ENCODE assay signal across 10 cellular contexts in the genomic region with DNA sequence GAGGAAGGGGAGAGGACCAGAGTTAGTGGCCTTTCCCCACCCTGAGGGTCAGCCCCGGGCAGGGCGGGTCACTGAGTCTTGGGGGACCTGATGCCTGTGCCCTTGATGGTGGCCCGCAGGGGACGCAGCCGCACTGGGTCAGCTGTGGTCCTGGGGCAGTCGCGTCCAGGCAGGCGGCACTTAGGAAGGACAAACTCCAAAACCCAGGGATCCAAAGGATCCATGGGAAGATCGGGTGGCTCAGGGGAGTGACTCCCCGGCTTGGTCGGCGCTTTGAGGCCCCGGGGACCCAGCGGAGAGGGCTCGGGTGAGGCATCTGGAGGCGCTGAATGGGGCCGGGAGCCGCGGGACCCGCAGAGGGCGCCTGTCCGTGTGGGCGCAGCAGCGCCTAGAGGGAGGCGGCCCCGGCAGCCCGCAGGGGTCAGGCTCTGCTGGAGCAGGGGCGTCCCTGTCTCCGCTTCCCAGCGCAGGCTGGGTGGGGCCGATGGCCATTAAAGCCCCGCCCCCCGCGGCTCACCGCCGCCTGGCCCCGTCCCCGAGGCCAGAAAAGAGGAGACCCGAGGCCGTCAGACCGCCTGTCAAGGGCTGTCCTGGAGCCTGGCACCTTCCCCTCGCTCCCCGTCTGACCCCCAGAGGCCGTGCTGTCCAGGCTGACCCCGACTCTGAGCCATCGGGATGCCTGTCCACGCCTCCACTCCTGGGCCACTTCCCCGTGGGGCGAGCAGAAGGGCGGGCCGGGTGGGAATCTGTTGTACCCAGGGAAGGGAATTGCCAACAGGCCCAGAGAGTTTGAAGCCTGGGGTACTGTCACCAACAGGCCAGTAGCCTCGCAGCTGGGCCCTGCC. TPM values are rescaled to one million over a fixed set of nuclear protein-coding genes. Genes with fewer than 3 reads are reported as not detected.
A peak's percentile ranks its signal among the peaks of the same experiment; 100 is the strongest.
DNase-seq lines count a peak whose midpoint lies in the region; ATAC-seq and TF ChIP-seq lines count a peak whose summit lies in the region.
"Had no signal": no experiment of that assay in that cellular context is flagged by ENCODE, and none has a peak within 500 bp of the region (broad histone marks: within the 10 kb centered on the region; RNA-seq: fewer than 3 reads in every experiment).

No MANE protein-coding gene starts in this region.

- no peaks in the 10 kb centered on the region for H4K20me1 ChIP-seq in fibroblast of lung (ENCODE audit: control insufficient read depth, extremely low read depth, insufficient read depth, low read length)

- H3K4me1 ChIP-seq in fibroblast of lung (ENCODE audit: control insufficient read depth, extremely low read depth, insufficient read depth, low read length): peaks cover 5% of the 10 kb centered on the region

- peak overlapping the region; percentile 17 for H3K4me3 Mint-ChIP-seq in activated CD4-positive, alpha-beta T cell treated with anti-CD3 and anti-CD28 coated beads, Interleukin-2, amount 10 ng/mL, durations not matched to agents 24 days and 14 days
- peak overlapping the region; percentile 58 for H3K4me3 Mint-ChIP-seq in nephron progenitor cell

- no peak overlapping the region for H3K4me3 ChIP-seq in fibroblast of lung (replicated peaks in 1 of 4; ENCODE audit: control extremely low read depth in 1 of 4, insufficient read depth in 1 of 4, low read depth in 3 of 4, low read length in 4 of 4)

- no peak overlapping the region for H3K4me2 ChIP-seq in fibroblast of lung (ENCODE audit: extremely low read depth, insufficient read depth, low read length)

- TF ChIP-seq CTCF in fibroblast of lung (conservative IDR thresholded peaks at IDR 0.05 in 1 of 2, IDR thresholded peaks at IDR 0.05 in 1 of 2; ENCODE audit: low read depth in 1 of 2, low read length in 2 of 2) (peak; percentile 28 to 40), nephron progenitor cell (IDR thresholded peaks at IDR 0.05) (peak; percentile 34)

- no peaks in the 10 kb centered on the region for H3K79me2 ChIP-seq in fibroblast of lung (ENCODE audit: control insufficient read depth, insufficient read depth, low read length)

- H3K9me3 ChIP-seq in fibroblast of lung (ENCODE audit: control insufficient read depth, insufficient read depth, low read depth, low read length): no peaks in the 10 kb centered on the region

- peaks cover 9% of the 10 kb centered on the region for H3K27me3 Mint-ChIP-seq in activated CD4-positive, alpha-beta T cell treated with anti-CD3 and anti-CD28 coated beads, Interleukin-2, amount 10 ng/mL, durations not matched to agents 24 days and 14 days
- peaks cover 14% of the 10 kb centered on the region for H3K27me3 Mint-ChIP-seq in nephron progenitor cell (ENCODE audit: low read depth, poor library complexity)

- intact Hi-C loops in activated CD4-positive, alpha-beta T cell treated with anti-CD3 and anti-CD28 coated beads, Interleukin-2, amount 10 ng/mL, durations not matched to agents 24 days and 14 days (cut with micrococcal nuclease): no loop called here

- H3K36me3 Mint-ChIP-seq in activated CD4-positive, alpha-beta T cell treated with anti-CD3 and anti-CD28 coated beads, Interleukin-2, amount 10 ng/mL, durations not matched to agents 24 days and 14 days (ENCODE audit: low read depth): no peaks in the 10 kb centered on the region
- H3K36me3 Mint-ChIP-seq in nephron progenitor cell (ENCODE audit: low read depth): no peaks in the 10 kb centered on the region

- H3K9me3 Mint-ChIP-seq in activated CD4-positive, alpha-beta T cell treated with anti-CD3 and anti-CD28 coated beads, Interleukin-2, amount 10 ng/mL, durations not matched to agents 24 days and 14 days: no peaks in the 10 kb centered on the region
- no peaks in the 10 kb centered on the region for H3K9me3 Mint-ChIP-seq in nephron progenitor cell

- ATAC-seq in GM18907 (IDR thresholded peaks at IDR 0.05; ENCODE audit: unreplicated experiment) (peak; percentile 42), HG03025 (IDR thresholded peaks at IDR 0.05; ENCODE audit: low FRiP score, unreplicated experiment) (no peak), GM19395 (IDR thresholded peaks at IDR 0.05; ENCODE audit: unreplicated experiment) (no peak)

- H3K9ac ChIP-seq in fibroblast of lung (ENCODE audit: insufficient read depth, low read length): no peak overlapping the region

- no peaks in the 10 kb centered on the region for H3K27me3 ChIP-seq in fibroblast of lung (ENCODE audit: control insufficient read depth, insufficient read depth, low read length)

- peak; percentile 75 for DNase-seq in activated CD4-positive, alpha-beta T cell treated with anti-CD3 and anti-CD28 coated beads, Interleukin-2, amount 10 ng/mL, durations not matched to agents 24 days and 14 days
- peak; percentile 15 to 59 for DNase-seq in fibroblast of lung (ENCODE audit: low read depth in 2 of 2)
- DNase-seq in nephron progenitor cell: peak; percentile 84
- no peak for DNase-seq in SKM-1 treated with dmso at 0.1 percent for 144 hours (lab: John Stamatoyannopoulos, UW; ENCODE audit: unreplicated experiment)
- no peak for DNase-seq in KG1 (lab: John Stamatoyannopoulos, UW)

- no peaks in the 10 kb centered on the region for H3K36me3 ChIP-seq in fibroblast of lung (ENCODE audit: control insufficient read depth, insufficient read depth, low read length)

- H3K4me1 Mint-ChIP-seq in activated CD4-positive, alpha-beta T cell treated with anti-CD3 and anti-CD28 coated beads, Interleukin-2, amount 10 ng/mL, durations not matched to agents 24 days and 14 days: peaks cover 3% of the 10 kb centered on the region
- H3K4me1 Mint-ChIP-seq in nephron progenitor cell: peaks cover 24% of the 10 kb centered on the region

- H2AFZ ChIP-seq in fibroblast of lung (ENCODE audit: low read length): peak overlapping the region; percentile 78

- H3K27ac Mint-ChIP-seq in activated CD4-positive, alpha-beta T cell treated with anti-CD3 and anti-CD28 coated beads, Interleukin-2, amount 10 ng/mL, durations not matched to agents 24 days and 14 days: no peak overlapping the region
- H3K27ac Mint-ChIP-seq in nephron progenitor cell: no peak overlapping the region

- no peak overlapping the region for H3K27ac ChIP-seq in fibroblast of lung (ENCODE audit: insufficient read depth, low read length)

RNA-seq across cellular contexts. Expression of a gene that starts 17.4 kb away (rescaled TPM):
- total RNA-seq in activated CD4-positive, alpha-beta T cell treated with anti-CD3 and anti-CD28 coated beads, Interleukin-2, amount 10 ng/mL, durations not matched to agents 24 days and 14 days: not detected in 2 replicates
- total RNA-seq in fibroblast of lung: 0.17 TPM in 1 of 2 replicates, not detected in the other
- 0.08 TPM in 1 of 2 replicates, not detected in the other for polyA plus RNA-seq in fibroblast of lung
- polyA plus RNA-seq in fibroblast of lung (2012): not detected in 2 replicates
- not detected in 2 replicates for polyA minus RNA-seq in fibroblast of lung (ENCODE audit: low replicate concordance)
- total RNA-seq: NCI-H460 had no signal
- polyA plus RNA-seq: neural cell had no signal

RNA-seq across cellular contexts. Expression of a gene that starts 18.8 kb away (rescaled TPM):
- 84.3 and 85.7 TPM in 2 replicates for total RNA-seq in activated CD4-positive, alpha-beta T cell treated with anti-CD3 and anti-CD28 coated beads, Interleukin-2, amount 10 ng/mL, durations not matched to agents 24 days and 14 days
- total RNA-seq in fibroblast of lung: 16.2 and 22.1 TPM in 2 replicates
- polyA plus RNA-seq in fibroblast of lung: 17.3 and 29.9 TPM in 2 replicates
- polyA plus RNA-seq in fibroblast of lung (2012): 19.7 and 35.4 TPM in 2 replicates
- polyA minus RNA-seq in fibroblast of lung (ENCODE audit: low replicate concordance): 26.0 and 51.6 TPM in 2 replicates

RNA-seq across cellular contexts. Expression of a gene that starts 27.8 kb away (rescaled TPM):
- total RNA-seq in activated CD4-positive, alpha-beta T cell treated with anti-CD3 and anti-CD28 coated beads, Interleukin-2, amount 10 ng/mL, durations not matched to agents 24 days and 14 days: 39.5 and 41.0 TPM in 2 replicates
- total RNA-seq in fibroblast of lung: 30.6 and 33.9 TPM in 2 replicates
- 36.6 and 44.9 TPM in 2 replicates for polyA plus RNA-seq in fibroblast of lung
- polyA plus RNA-seq in fibroblast of lung (2012): 26.0 and 35.1 TPM in 2 replicates
- polyA minus RNA-seq in fibroblast of lung (ENCODE audit: low replicate concordance): 31.1 and 42.0 TPM in 2 replicates

RNA-seq across cellular contexts. Expression of a gene that starts 40.0 kb away (rescaled TPM):
- 1.1 TPM in 2 replicates for total RNA-seq in activated CD4-positive, alpha-beta T cell treated with anti-CD3 and anti-CD28 coated beads, Interleukin-2, amount 10 ng/mL, durations not matched to agents 24 days and 14 days
- total RNA-seq in fibroblast of lung: 0.26 and 0.99 TPM in 2 replicates
- 1.9 and 2.6 TPM in 2 replicates for polyA plus RNA-seq in fibroblast of lung
- polyA plus RNA-seq in fibroblast of lung (2012): 2.0 and 3.1 TPM in 2 replicates
- 7.4 and 11.1 TPM in 2 replicates for polyA minus RNA-seq in fibroblast of lung (ENCODE audit: low replicate concordance)

RNA-seq across cellular contexts. Expression of a gene that starts 52.6 kb away (rescaled TPM):
- total RNA-seq in activated CD4-positive, alpha-beta T cell treated with anti-CD3 and anti-CD28 coated beads, Interleukin-2, amount 10 ng/mL, durations not matched to agents 24 days and 14 days: 33.2 and 37.7 TPM in 2 replicates
- total RNA-seq in fibroblast of lung: 10.0 and 14.9 TPM in 2 replicates
- 11.3 and 16.1 TPM in 2 replicates for polyA plus RNA-seq in fibroblast of lung
- 8.0 and 11.6 TPM in 2 replicates for polyA plus RNA-seq in fibroblast of lung (2012)
- polyA minus RNA-seq in fibroblast of lung (ENCODE audit: low replicate concordance): 15.7 and 39.9 TPM in 2 replicates

Comparison
In these comparisons a context has a peak if more than half of its experiments do, and no peak if none do; other contexts are left out.
1. DNase-seq: peak in activated CD4-positive, alpha-beta T cell treated with anti-CD3 and anti-CD28 coated beads, Interleukin-2, amount 10 ng/mL, durations not matched to agents 24 days and 14 days (single experiment), fibroblast of lung (2 of 2) and nephron progenitor cell (single experiment); none in SKM-1 treated with dmso at 0.1 percent for 144 hours (single experiment) and KG1 (single experiment).